ENCODE assay signal across 1 cellular context in genomic region chr12:92340441-92341332, GRCh38.
TF ChIP-seq lines count a peak whose summit lies in the region.

No MANE protein-coding gene starts in this region.

TF ChIP-seq in WTC11, 78 proteins besides CTCF, POLR2A, EP300 and RAD21 (continued from another document):
- TF ChIP-seq NR3C1 (CRISPR knock-in tag; conservative IDR thresholded peaks at IDR 0.05; ENCODE audit: low read depth), result no peak
- no peak for TF ChIP-seq TCF7 (CRISPR knock-in tag; IDR thresholded peaks at IDR 0.05; ENCODE audit: low read depth)
- TF ChIP-seq ATF1 (CRISPR knock-in tag; IDR thresholded peaks at IDR 0.05), result no peak
